In genomic region chr3:136070953-136071949, GRCh38 we compare ENCODE assay signal across 8 cellular contexts.
DNase-seq lines count a peak whose midpoint lies in the region; ATAC-seq and TF ChIP-seq lines count a peak whose summit lies in the region.

No MANE protein-coding gene starts in this region.

- no peak for TF ChIP-seq POLR2A in testis (IDR thresholded peaks at IDR 0.05)

- no peak overlapping the region for H3K27ac Mint-ChIP-seq in activated CD4-positive, alpha-beta T cell treated with anti-CD3 and anti-CD28 coated beads, Interleukin-2, amount 10 ng/mL, durations not matched to agents 24 days and 14 days
- H3K27ac Mint-ChIP-seq in CD4-positive, alpha-beta T cell, result no peak overlapping the region

- H3K27ac ChIP-seq in SK-N-MC (peak overlapping the region; percentile 21; the same call in 1 of the 2 replicates), testis (peak overlapping the region; percentile 47 to 60)
- H3K27ac ChIP-seq in CD4-positive, alpha-beta T cell (ENCODE audit: low read depth, low read length), result no peak overlapping the region

- no peaks in the 10 kb centered on the region for H3K9me3 Mint-ChIP-seq in activated CD4-positive, alpha-beta T cell treated with anti-CD3 and anti-CD28 coated beads, Interleukin-2, amount 10 ng/mL, durations not matched to agents 24 days and 14 days
- no peaks in the 10 kb centered on the region for H3K9me3 Mint-ChIP-seq in CD4-positive, alpha-beta T cell

- H3K4me3 ChIP-seq in SK-N-MC (no peak overlapping the region), testis (no peak overlapping the region)

- POLR2A ChIA-PET in CD4-positive, alpha-beta T cell (lab: Charles Lee), result interaction anchor here (1.3 kb wide), 1 partner anchor 681 kb away, joined by 3 read pairs; the partner anchor contains the start of gene STAG1

- no peaks in the 10 kb centered on the region for H3K27me3 ChIP-seq in testis
- H3K27me3 ChIP-seq in CD4-positive, alpha-beta T cell (ENCODE audit: control insufficient read depth, insufficient read depth, low read length), result no peaks in the 10 kb centered on the region

- H3K36me3 Mint-ChIP-seq in activated CD4-positive, alpha-beta T cell treated with anti-CD3 and anti-CD28 coated beads, Interleukin-2, amount 10 ng/mL, durations not matched to agents 24 days and 14 days (ENCODE audit: low read depth), result no peaks in the 10 kb centered on the region
- H3K36me3 Mint-ChIP-seq in CD4-positive, alpha-beta T cell (ENCODE audit: low read depth), result no peaks in the 10 kb centered on the region

- peak overlapping the region; percentile 10 for H3K9ac ChIP-seq in SK-N-MC (ENCODE audit: insufficient read length)

- H3K9me3 ChIP-seq in SK-N-MC (ENCODE audit: low read depth, low read length) (no peaks in the 10 kb centered on the region), testis (no peaks in the 10 kb centered on the region)
- no peaks in the 10 kb centered on the region for H3K9me3 ChIP-seq in CD4-positive, alpha-beta T cell (ENCODE audit: control insufficient read depth, low read length)

- H3K4me1 Mint-ChIP-seq in activated CD4-positive, alpha-beta T cell treated with anti-CD3 and anti-CD28 coated beads, Interleukin-2, amount 10 ng/mL, durations not matched to agents 24 days and 14 days, result peaks cover 2% of the 10 kb centered on the region
- H3K4me1 Mint-ChIP-seq in CD4-positive, alpha-beta T cell (ENCODE audit: low read depth), result no peaks in the 10 kb centered on the region

- no peaks in the 10 kb centered on the region for H3K36me3 ChIP-seq in SK-N-MC (ENCODE audit: insufficient read depth, low read length)
- no peaks in the 10 kb centered on the region for H3K36me3 ChIP-seq in testis (ENCODE audit: low read depth, missing control alignments)

- H3K4me3 Mint-ChIP-seq in activated CD4-positive, alpha-beta T cell treated with anti-CD3 and anti-CD28 coated beads, Interleukin-2, amount 10 ng/mL, durations not matched to agents 24 days and 14 days, result no peak overlapping the region
- no peak overlapping the region for H3K4me3 Mint-ChIP-seq in CD4-positive, alpha-beta T cell

- CTCF ChIA-PET in CD4-positive, alpha-beta T cell (lab: Charles Lee), result interaction anchor here (1.1 to 3.9 kb wide), 3 partner anchors 320 to 952 kb away, joined by 3 to 13 read pairs (median 4); no protein-coding TSS in a partner anchor

- H3K4me1 ChIP-seq in testis, result peaks cover 16% of the 10 kb centered on the region

- intact Hi-C loops in Right ventricle myocardium superior (cut with DNase I) (loop anchor here (10.0 kb wide), 1 partner anchor 684 kb away; the partner anchor contains the start of gene STAG1), testis (cut with DNase I; ENCODE audit: low total_unique reads) (loop anchor here (10.0 kb wide), 2 partner anchors 124 to 944 kb away; partner anchors contain the start of gene MSL2)
- intact Hi-C loops in activated CD4-positive, alpha-beta T cell treated with anti-CD3 and anti-CD28 coated beads, Interleukin-2, amount 10 ng/mL, durations not matched to agents 24 days and 14 days (cut with micrococcal nuclease), result loop anchor here (10.0 kb wide), 2 partner anchors 1874 to 1904 kb away; no protein-coding TSS in a partner anchor
- intact Hi-C loops in CD4-positive, alpha-beta T cell (cut with DNase I, micrococcal nuclease), result loop anchor here in 1 of 2 experiments (10.0 kb wide), 1 partner anchor 1904 kb away; no protein-coding TSS in a partner anchor

- peaks cover 16% of the 10 kb centered on the region for H3K27me3 Mint-ChIP-seq in activated CD4-positive, alpha-beta T cell treated with anti-CD3 and anti-CD28 coated beads, Interleukin-2, amount 10 ng/mL, durations not matched to agents 24 days and 14 days
- no peaks in the 10 kb centered on the region for H3K27me3 Mint-ChIP-seq in CD4-positive, alpha-beta T cell

- TF ChIP-seq CTCF in testis (IDR thresholded peaks at IDR 0.05), result no peak
- TF ChIP-seq CTCF in CD4-positive, alpha-beta T cell (IDR thresholded peaks at IDR 0.05), result no peak

- ATAC-seq in Right ventricle myocardium superior (ENCODE audit: poor library complexity), result peak; percentile 66
- no peak for ATAC-seq in CD4-positive, alpha-beta T cell (ENCODE audit: poor library complexity)

- peak; percentile 41 for DNase-seq in NCI-H82 (lab: John Stamatoyannopoulos, UW)
- DNase-seq in NCI-H82 treated with DMSO at 0.1 percent for 48 hours (lab: John Stamatoyannopoulos, UW; ENCODE audit: unreplicated experiment), result no peak
- DNase-seq in SK-N-MC (ENCODE audit: low read depth, low spot score), result no peak
- DNase-seq in Right ventricle myocardium superior, result peak; percentile 47
- DNase-seq in testis, result peak; percentile 45
- no peak for DNase-seq in activated CD4-positive, alpha-beta T cell treated with anti-CD3 and anti-CD28 coated beads, Interleukin-2, amount 10 ng/mL, durations not matched to agents 24 days and 14 days
- no peak for DNase-seq in iPS-NIHi11 (ENCODE audit: low spot score)
- DNase-seq in CD4-positive, alpha-beta T cell, result no peak

- WGBS in testis, 2 donors, result 33 to 35% methylated on average over 9 of the region's 9 CpGs

Comparison
In these comparisons a context has a peak if more than half of its experiments do, and no peak if none do; other contexts are left out.
1. DNase-seq: peak in NCI-H82 (single experiment), Right ventricle myocardium superior (single experiment) and testis (single experiment); none in NCI-H82 treated with DMSO at 0.1 percent for 48 hours (single experiment), SK-N-MC (single experiment), activated CD4-positive, alpha-beta T cell treated with anti-CD3 and anti-CD28 coated beads, Interleukin-2, amount 10 ng/mL, durations not matched to agents 24 days and 14 days (single experiment), iPS-NIHi11 (single experiment) and CD4-positive, alpha-beta T cell (0 of 10).